Comparison of ENCODE assay signal across 11 cellular contexts in the genomic region with DNA sequence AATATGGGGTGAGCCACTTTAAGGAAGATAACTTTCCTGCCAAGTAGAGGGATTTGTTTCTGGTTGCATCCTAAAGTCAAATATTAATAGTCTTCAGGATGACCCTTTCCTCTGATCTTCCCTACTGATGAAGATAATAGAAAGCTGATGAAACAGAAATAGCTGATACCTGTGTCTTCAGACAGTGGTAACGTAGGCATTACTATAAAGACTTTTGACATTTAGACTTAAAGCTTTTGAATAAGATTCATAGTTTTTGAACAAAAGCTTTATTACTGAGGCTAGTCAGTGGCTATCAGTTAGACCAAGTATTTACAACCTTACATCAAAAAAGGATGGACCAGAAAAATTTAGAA. TPM values are rescaled to one million over a fixed set of nuclear protein-coding genes. Genes with fewer than 3 reads are reported as not detected.
A peak's percentile ranks its signal among the peaks of the same experiment; 100 is the strongest.
DNase-seq lines count a peak whose midpoint lies in the region; ATAC-seq and TF ChIP-seq lines count a peak whose summit lies in the region.
"Had no signal": no experiment of that assay in that cellular context is flagged by ENCODE, and none has a peak within 500 bp of the region (broad histone marks: within the 10 kb centered on the region; RNA-seq: fewer than 3 reads in every experiment).

No MANE protein-coding gene starts in this region.

- H3K4me3 ChIP-seq in breast epithelium (peak overlapping the region; percentile 62 to 83 (median 79)), upper lobe of left lung (peak overlapping the region; percentile 59 to 72 (median 68))

- H3K9me3 Mint-ChIP-seq in activated naive CD4-positive, alpha-beta T cell treated with anti-CD3 and anti-CD28 coated beads, Interleukin-2, amount 50 U/mL, for 24 hours: no peaks in the 10 kb centered on the region
- H3K9me3 Mint-ChIP-seq in mesothelial cell of epicardium: peaks cover 4% of the 10 kb centered on the region

- TF ChIP-seq CTCF in breast epithelium (IDR thresholded peaks at IDR 0.05) (no peak), mesothelial cell of epicardium (IDR thresholded peaks at IDR 0.05; ENCODE audit: unreplicated experiment) (no peak), upper lobe of left lung (IDR thresholded peaks at IDR 0.05) (no peak)

- WGBS in upper lobe of left lung, 2 donors: 31 to 41% methylated on average over 1 of the region's 1 CpG

- H3K9me3 ChIP-seq in breast epithelium (no peaks in the 10 kb centered on the region), upper lobe of left lung (no peaks in the 10 kb centered on the region)

- intact Hi-C loops in breast epithelium (cut with DNase I; ENCODE audit: low total_unique reads): no loop called here

- DNase-seq in activated naive CD4-positive, alpha-beta T cell (lab: John Stamatoyannopoulos, UW): no peak
- DNase-seq in breast epithelium (ENCODE audit: low spot score in 2 of 2) (no peak), mesothelial cell of epicardium (ENCODE audit: low spot score in 2 of 2, unreplicated experiment in 2 of 2) (no peak), upper lobe of left lung (no peak), NCI-H2107 (lab: John Stamatoyannopoulos, UW) (no peak), GM19238 (ENCODE audit: insufficient read length, low spot score) (no peak)
- DNase-seq: cortex of kidney, posterior cingulate gyrus, SHP77 had no signal

- peak overlapping the region; percentile 93 to 98 for H3K27ac ChIP-seq in breast epithelium
- peak overlapping the region; percentile 91 to 94 (median 92) for H3K27ac ChIP-seq in upper lobe of left lung

- TF ChIP-seq POLR2A in breast epithelium (IDR thresholded peaks at IDR 0.05) (no peak), upper lobe of left lung (IDR thresholded peaks at IDR 0.05) (peak in 1 of 4 donors; percentile 9)

- no peak for TF ChIP-seq EP300 in upper lobe of left lung (IDR thresholded peaks at IDR 0.05)

- H3K4me1 Mint-ChIP-seq in activated naive CD4-positive, alpha-beta T cell treated with anti-CD3 and anti-CD28 coated beads, Interleukin-2, amount 50 U/mL, for 24 hours: peaks cover 67% of the 10 kb centered on the region
- H3K4me1 Mint-ChIP-seq in mesothelial cell of epicardium: peaks cover 66% of the 10 kb centered on the region

- no peak overlapping the region for H3K27ac Mint-ChIP-seq in activated naive CD4-positive, alpha-beta T cell treated with anti-CD3 and anti-CD28 coated beads, Interleukin-2, amount 50 U/mL, for 24 hours
- peak overlapping the region; percentile 97 for H3K27ac Mint-ChIP-seq in mesothelial cell of epicardium

- ATAC-seq in upper lobe of left lung (ENCODE audit: low FRiP score in 2 of 2) (no peak), GM18867 (IDR thresholded peaks at IDR 0.05; ENCODE audit: unreplicated experiment) (no peak)

- no peaks in the 10 kb centered on the region for H3K27me3 ChIP-seq in breast epithelium
- H3K27me3 ChIP-seq in upper lobe of left lung: no peaks in the 10 kb centered on the region

- H3K4me1 ChIP-seq in breast epithelium (no peaks in the 10 kb centered on the region), upper lobe of left lung (peaks cover 26 to 31% (median 28%) of the 10 kb centered on the region in 4 donors)

- no peaks in the 10 kb centered on the region for H3K36me3 ChIP-seq in breast epithelium
- peaks cover 0 to 12% (median 0%) of the 10 kb centered on the region in 4 donors for H3K36me3 ChIP-seq in upper lobe of left lung

- peak overlapping the region; percentile 87 for H3K4me3 Mint-ChIP-seq in activated naive CD4-positive, alpha-beta T cell treated with anti-CD3 and anti-CD28 coated beads, Interleukin-2, amount 50 U/mL, for 24 hours
- peak overlapping the region; percentile 85 for H3K4me3 Mint-ChIP-seq in mesothelial cell of epicardium

- no peaks in the 10 kb centered on the region for H3K27me3 Mint-ChIP-seq in activated naive CD4-positive, alpha-beta T cell treated with anti-CD3 and anti-CD28 coated beads, Interleukin-2, amount 50 U/mL, for 24 hours
- no peaks in the 10 kb centered on the region for H3K27me3 Mint-ChIP-seq in mesothelial cell of epicardium (ENCODE audit: low read depth)

- H3K36me3 Mint-ChIP-seq in activated naive CD4-positive, alpha-beta T cell treated with anti-CD3 and anti-CD28 coated beads, Interleukin-2, amount 50 U/mL, for 24 hours: peaks cover 7% of the 10 kb centered on the region
- peaks cover 4% of the 10 kb centered on the region for H3K36me3 Mint-ChIP-seq in mesothelial cell of epicardium

RNA-seq across cellular contexts. Expression of a gene that starts 1.4 kb away (rescaled TPM):
- total RNA-seq in breast epithelium (100 to 1,000 TPM in 1 of 3 donors, 10 to 100 TPM in 2; 41.4 to 108 (median 79.2) TPM), mesothelial cell of epicardium (25.5 to 28.6 TPM (median 27.4 TPM) in 3 replicates), upper lobe of left lung (100 to 1,000 TPM; 122 to 334 (median 173) TPM)
